In the genomic region with DNA sequence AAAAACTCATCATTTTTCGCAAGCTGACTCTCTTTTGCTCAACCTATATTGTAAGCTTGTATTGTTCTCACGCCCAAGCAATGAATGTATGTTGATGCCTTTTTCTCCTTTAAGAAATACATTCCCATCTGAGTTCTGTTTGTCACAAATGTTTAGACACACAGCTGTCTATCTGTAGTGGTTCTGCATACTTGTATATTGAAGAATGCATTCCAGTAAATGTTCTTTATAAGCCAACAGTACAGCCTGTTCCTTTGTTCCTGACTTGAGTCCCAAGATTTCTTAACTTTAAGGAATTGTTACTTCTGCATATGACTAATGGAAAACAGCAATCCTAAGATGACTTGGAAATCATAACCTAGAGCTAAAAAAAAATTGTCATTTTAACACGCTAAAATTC, we compare ENCODE assay signal across 31 cellular contexts.
"Had no signal": no experiment of that assay in that cellular context is flagged by ENCODE, and none has a peak within 500 bp of the region (broad histone marks: within the 10 kb centered on the region; RNA-seq: fewer than 3 reads in every experiment).

No MANE protein-coding gene starts in this region.

- H3K27ac ChIP-seq: ascending aorta, breast epithelium, cardiac muscle cell, coronary artery, dorsolateral prefrontal cortex had no signal

- H3K4me3 Mint-ChIP-seq: activated CD4-positive, alpha-beta memory T cell treated with anti-CD3 and anti-CD28 coated beads, Interleukin-2, amount 10 ng/mL, durations not matched to agents 7 days and 5 days; activated CD4-positive, alpha-beta T cell treated with anti-CD3 and anti-CD28 coated beads for 36 hours; activated CD4-positive, alpha-beta T cell treated with anti-CD3 and anti-CD28 coated beads, Interleukin-2, amount 10 ng/mL, durations not matched to agents 24 days and 14 days; activated naive CD4-positive, alpha-beta T cell treated with anti-CD3 and anti-CD28 coated beads, Interleukin-2, amount 10 ng/mL, durations not matched to agents 7 days and 5 days; activated T-cell treated with anti-CD3 and anti-CD28 coated beads, Interleukin-2, amount 50 U/mL, for 24 hours; activated T-cell treated with anti-CD3 and anti-CD28 coated beads, Interleukin-2, amount 50 U/mL, for 72 hours; brain; dendritic cell treated with granulocyte-macrophage colony-stimulating factor and Interleukin-4, amounts not matched to agents 40 ng/mL and 50 ng/mL, for 4 days; endodermal cell; T-helper 17 cell; T-helper 2 cell treated with Interferon-gamma antibody and Interleukin-4, amounts not matched to agents 5 μg/mL and 100 μg/mL, for 36 hours had no signal

- H3K27me3 ChIP-seq: ascending aorta, breast epithelium, cardiac muscle cell, dorsolateral prefrontal cortex had no signal

- H3K27me3 Mint-ChIP-seq: activated CD4-positive, alpha-beta memory T cell treated with anti-CD3 and anti-CD28 coated beads, Interleukin-2, amount 10 ng/mL, durations not matched to agents 7 days and 5 days; activated CD4-positive, alpha-beta T cell treated with anti-CD3 and anti-CD28 coated beads for 36 hours; activated CD4-positive, alpha-beta T cell treated with anti-CD3 and anti-CD28 coated beads, Interleukin-2, amount 10 ng/mL, durations not matched to agents 24 days and 14 days; activated naive CD4-positive, alpha-beta T cell treated with anti-CD3 and anti-CD28 coated beads, Interleukin-2, amount 10 ng/mL, durations not matched to agents 7 days and 5 days; activated T-cell treated with anti-CD3 and anti-CD28 coated beads, Interleukin-2, amount 50 U/mL, for 24 hours; brain; dendritic cell treated with granulocyte-macrophage colony-stimulating factor and Interleukin-4, amounts not matched to agents 40 ng/mL and 50 ng/mL, for 4 days; T-helper 17 cell had no signal

- H3K36me3 ChIP-seq: ascending aorta, breast epithelium, cardiac muscle cell had no signal

- H3K4me1 ChIP-seq: ascending aorta, breast epithelium had no signal

- H3K4me1 Mint-ChIP-seq: activated CD4-positive, alpha-beta memory T cell treated with anti-CD3 and anti-CD28 coated beads, Interleukin-2, amount 10 ng/mL, durations not matched to agents 7 days and 5 days; activated CD4-positive, alpha-beta T cell treated with anti-CD3 and anti-CD28 coated beads for 36 hours; activated CD4-positive, alpha-beta T cell treated with anti-CD3 and anti-CD28 coated beads, Interleukin-2, amount 10 ng/mL, durations not matched to agents 24 days and 14 days; activated naive CD4-positive, alpha-beta T cell treated with anti-CD3 and anti-CD28 coated beads, Interleukin-2, amount 10 ng/mL, durations not matched to agents 7 days and 5 days; brain; T-helper 17 cell had no signal

- H3K27ac Mint-ChIP-seq: activated CD4-positive, alpha-beta memory T cell treated with anti-CD3 and anti-CD28 coated beads, Interleukin-2, amount 10 ng/mL, durations not matched to agents 7 days and 5 days; activated CD4-positive, alpha-beta T cell treated with anti-CD3 and anti-CD28 coated beads for 36 hours; activated CD4-positive, alpha-beta T cell treated with anti-CD3 and anti-CD28 coated beads, Interleukin-2, amount 10 ng/mL, durations not matched to agents 24 days and 14 days; activated naive CD4-positive, alpha-beta T cell treated with anti-CD3 and anti-CD28 coated beads, Interleukin-2, amount 10 ng/mL, durations not matched to agents 7 days and 5 days; activated naive CD4-positive, alpha-beta T cell treated with anti-CD3 and anti-CD28 coated beads, Interleukin-2, amount 50 U/mL, for 72 hours; activated T-cell treated with anti-CD3 and anti-CD28 coated beads, Interleukin-2, amount 50 U/mL, for 24 hours; activated T-cell treated with anti-CD3 and anti-CD28 coated beads, Interleukin-2, amount 50 U/mL, for 72 hours; dendritic cell treated with granulocyte-macrophage colony-stimulating factor and Interleukin-4, amounts not matched to agents 40 ng/mL and 50 ng/mL, for 4 days; endodermal cell; T-helper 17 cell; T-helper 2 cell treated with Interferon-gamma antibody and Interleukin-4, amounts not matched to agents 5 μg/mL and 100 μg/mL, for 36 hours had no signal

- DNase-seq: activated CD4-positive, alpha-beta memory T cell treated with anti-CD3 and anti-CD28 coated beads, Interleukin-2, amount 10 ng/mL, durations not matched to agents 7 days and 5 days; activated CD4-positive, alpha-beta T cell treated with anti-CD3 and anti-CD28 coated beads for 36 hours; activated CD4-positive, alpha-beta T cell treated with anti-CD3 and anti-CD28 coated beads, Interleukin-2, amount 10 ng/mL, durations not matched to agents 24 days and 14 days; activated CD4-positive, CD25-positive, alpha-beta regulatory T cell; activated CD4-positive, CD25-positive, alpha-beta regulatory T cell treated with anti-CD3 and anti-CD28 coated beads, Interleukin-2, amount 50 U/mL, for 72 hours; activated CD8-positive, alpha-beta memory T cell treated with anti-CD3 and anti-CD28 coated beads, Interleukin-2, amount 50 U/mL, for 48 hours; activated gamma-delta T cell; activated naive CD4-positive, alpha-beta T cell; activated naive CD4-positive, alpha-beta T cell treated with anti-CD3 and anti-CD28 coated beads, Interleukin-2, amount 10 ng/mL, durations not matched to agents 7 days and 5 days; activated T-cell treated with anti-CD3 and anti-CD28 coated beads for 4 hours; activated T-cell treated with anti-CD3 and anti-CD28 coated beads, Interleukin-2, amount 50 U/mL, for 24 hours; activated T-cell treated with anti-CD3 and anti-CD28 coated beads, Interleukin-2, amount 50 U/mL, for 72 hours; central memory CD4-positive, alpha-beta T cell; cerebellar nuclear complex; dorsolateral prefrontal cortex; effector memory CD4-positive, alpha-beta T cell; endodermal cell; foreskin fibroblast; head of caudate nucleus; SW 1271; T-helper 1 cell; T-helper 17 cell; T1000 had no signal

- H3K4me3 ChIP-seq: ascending aorta, breast epithelium, cardiac muscle cell, coronary artery, dorsolateral prefrontal cortex had no signal

- H3K9me3 Mint-ChIP-seq: dendritic cell treated with granulocyte-macrophage colony-stimulating factor and Interleukin-4, amounts not matched to agents 40 ng/mL and 50 ng/mL, for 4 days; endodermal cell had no signal

- H3K36me3 Mint-ChIP-seq: activated naive CD4-positive, alpha-beta T cell treated with anti-CD3 and anti-CD28 coated beads, Interleukin-2, amount 10 ng/mL, durations not matched to agents 7 days and 5 days; brain had no signal

- H3K9me3 ChIP-seq: ascending aorta, breast epithelium had no signal
